ENCODE assay signal across 19 cellular contexts in genomic region chr11:85774256-85775097, GRCh38. TPM values are rescaled to one million over a fixed set of nuclear protein-coding genes. Genes with fewer than 3 reads are reported as not detected.
DNase-seq lines count a peak whose midpoint lies in the region; ATAC-seq and TF ChIP-seq lines count a peak whose summit lies in the region.
"Had no signal": no experiment of that assay in that cellular context is flagged by ENCODE, and none has a peak within 500 bp of the region (broad histone marks: within the 10 kb centered on the region; RNA-seq: fewer than 3 reads in every experiment).

No MANE protein-coding gene starts in this region.

- H2AFZ ChIP-seq in PC-3 (ENCODE audit: low read length): no peak overlapping the region

- no peaks in the 10 kb centered on the region for H3K27me3 ChIP-seq in PC-3 (ENCODE audit: low read length)

- TF ChIP-seq CTCF in PC-3 (conservative IDR thresholded peaks at IDR 0.05; ENCODE audit: low read depth, low read length): no peak

- 0 out of 2 replicates have a peak, but pooled peaks cover 2% of the 10 kb centered on the region for H3K36me3 ChIP-seq in PC-3 (ENCODE audit: low read depth, low read length)
- H3K36me3 ChIP-seq: prostate gland, WERI-Rb-1 had no signal

- DNase-seq in activated CD4-positive, alpha-beta T cell treated with anti-CD3 and anti-CD28 coated beads for 36 hours: no peak
- no peak for DNase-seq in activated CD4-positive, alpha-beta T cell treated with anti-CD3 and anti-CD28 coated beads, Interleukin-2, amount 50 U/mL, for 1 hour
- DNase-seq in DMS53 (lab: John Stamatoyannopoulos, UW) (peak; percentile 82), PC-3 (no peak), immature natural killer cell (no peak), NCI-H1048 (lab: John Stamatoyannopoulos, UW) (no peak), GM19240 (ENCODE audit: insufficient read length, low spot score) (no peak), NCI-H1092 treated with DMSO at 0.1 percent for 48 hours (lab: John Stamatoyannopoulos, UW) (no peak)
- DNase-seq: GOT3; KBM-7; left ventricle myocardium superior; NCI-H1092; NCI-H2107; NCI-H774; stimulated activated naive CD4-positive, alpha-beta T cell; WERI-Rb-1 had no signal

- peak; percentile 47 for ATAC-seq in activated CD4-positive, alpha-beta T cell treated with anti-CD3 and anti-CD28 coated beads for 36 hours
- ATAC-seq in PC-3: 0 out of 2 replicates have a peak, but pooled peaks have one; percentile 45
- ATAC-seq: left ventricle myocardium superior had no signal

- no peaks in the 10 kb centered on the region for H3K9me2 ChIP-seq in PC-3 (replicated peaks; ENCODE audit: low read length)

- H3K4me2 ChIP-seq in PC-3 (ENCODE audit: low read length): no peak overlapping the region

- CTCF ChIA-PET in activated CD4-positive, alpha-beta T cell treated with anti-CD3 and anti-CD28 coated beads for 36 hours (lab: Charles Lee): interaction anchor here (0.8 to 1.5 kb wide), 4 partner anchors 10 to 40 kb away, joined by 3 to 5 read pairs (median 4); no protein-coding TSS in a partner anchor
- CTCF ChIA-PET in PC-3 (lab: Charles Lee): no interaction called here

- no peak overlapping the region for H3K27ac ChIP-seq in PC-3 (ENCODE audit: low read length)
- H3K27ac ChIP-seq: C4-2B, HL-60, prostate gland, WERI-Rb-1 had no signal

- no peaks in the 10 kb centered on the region for H3K9me3 ChIP-seq in PC-3 (ENCODE audit: low read length)
- H3K9me3 ChIP-seq: prostate gland had no signal

- no peak overlapping the region for H3K9ac ChIP-seq in PC-3 (ENCODE audit: low read length)

- no peaks in the 10 kb centered on the region for H4K20me1 ChIP-seq in PC-3 (ENCODE audit: low read length)

- intact Hi-C loops in activated CD4-positive, alpha-beta T cell treated with anti-CD3 and anti-CD28 coated beads for 36 hours (cut with DNase I, micrococcal nuclease): no loop called here
- intact Hi-C loops in PC-3 (cut with micrococcal nuclease): no loop called here

- no peaks in the 10 kb centered on the region for H3K79me2 ChIP-seq in PC-3 (ENCODE audit: low read length)

- H3K27ac Mint-ChIP-seq in activated CD4-positive, alpha-beta T cell treated with anti-CD3 and anti-CD28 coated beads for 36 hours: no peak overlapping the region
- H3K27ac Mint-ChIP-seq in immature natural killer cell: peak overlapping the region; percentile 68 to 90 (median 82)

- H3K4me3 ChIP-seq in PC-3 (ENCODE audit: low read length): no peak overlapping the region
- H3K4me3 ChIP-seq: prostate gland had no signal

- H3K4me1 Mint-ChIP-seq in activated CD4-positive, alpha-beta T cell treated with anti-CD3 and anti-CD28 coated beads for 36 hours: peaks cover 16% of the 10 kb centered on the region
- peaks cover 72 to 91% of the 10 kb centered on the region in 2 donors for H3K4me1 Mint-ChIP-seq in immature natural killer cell

- H3K27me3 Mint-ChIP-seq in activated CD4-positive, alpha-beta T cell treated with anti-CD3 and anti-CD28 coated beads for 36 hours: no peaks in the 10 kb centered on the region
- H3K27me3 Mint-ChIP-seq in immature natural killer cell (ENCODE audit: low read depth in 3 of 3): no peaks in the 10 kb centered on the region

- H3K36me3 Mint-ChIP-seq in activated CD4-positive, alpha-beta T cell treated with anti-CD3 and anti-CD28 coated beads for 36 hours (ENCODE audit: low read depth): peaks cover 3% of the 10 kb centered on the region
- H3K36me3 Mint-ChIP-seq in immature natural killer cell: peaks cover 11 to 25% (median 15%) of the 10 kb centered on the region in 3 donors

- H3K4me1 ChIP-seq in PC-3 (ENCODE audit: insufficient read depth, low read length): peaks cover 14% of the 10 kb centered on the region
- H3K4me1 ChIP-seq: prostate gland had no signal

- H3F3A ChIP-seq in PC-3 (ENCODE audit: low read length, unreplicated experiment): no peaks in the 10 kb centered on the region

- no TSS peak for BruUV-seq in PC-3 (replicated peaks; lab: Mats Ljungman, UMichigan)

- H3K9me3 Mint-ChIP-seq in activated CD4-positive, alpha-beta T cell treated with anti-CD3 and anti-CD28 coated beads for 36 hours (ENCODE audit: low read depth): peaks cover 2% of the 10 kb centered on the region
- H3K9me3 Mint-ChIP-seq in immature natural killer cell: no peaks in the 10 kb centered on the region

- no peak overlapping the region for H3K4me3 Mint-ChIP-seq in activated CD4-positive, alpha-beta T cell treated with anti-CD3 and anti-CD28 coated beads for 36 hours
- H3K4me3 Mint-ChIP-seq in immature natural killer cell: peak overlapping the region in 4 of 5 donors; percentile 22 to 76 (median 44)

- POLR2A ChIA-PET in activated CD4-positive, alpha-beta T cell treated with anti-CD3 and anti-CD28 coated beads for 36 hours (lab: Charles Lee): no interaction called here
- POLR2A ChIA-PET in PC-3 (lab: Charles Lee; ENCODE audit: unreplicated experiment): no interaction called here

RNA-seq across cellular contexts. Expression of gene SYTL2, which starts 36.5 kb away (rescaled TPM):
- 1 to 10 TPM; 5.2 to 6.8 TPM for total RNA-seq in activated CD4-positive, alpha-beta T cell treated with anti-CD3 and anti-CD28 coated beads for 36 hours
- total RNA-seq in PC-3 (2014; rRNA removed): 51.7 and 57.1 TPM in 2 replicates
- 10 to 100 TPM; 26.1 to 67.0 (median 33.3) TPM for polyA plus RNA-seq in immature natural killer cell
